1 cellular context compared by ENCODE assay signal in genomic region chr11:62839050-62840015, GRCh38.
TF ChIP-seq lines count a peak whose summit lies in the region.

Gene WDR74, minus strand, starts transcription at chr11:62839590. Its CDS starts 20 bp downstream, at chr11:62839570.

TF ChIP-seq in HepG2, 621 proteins besides CTCF, POLR2A, EP300 and RAD21 (continued from another document and continues in another):
- TF ChIP-seq, protein P1, sequence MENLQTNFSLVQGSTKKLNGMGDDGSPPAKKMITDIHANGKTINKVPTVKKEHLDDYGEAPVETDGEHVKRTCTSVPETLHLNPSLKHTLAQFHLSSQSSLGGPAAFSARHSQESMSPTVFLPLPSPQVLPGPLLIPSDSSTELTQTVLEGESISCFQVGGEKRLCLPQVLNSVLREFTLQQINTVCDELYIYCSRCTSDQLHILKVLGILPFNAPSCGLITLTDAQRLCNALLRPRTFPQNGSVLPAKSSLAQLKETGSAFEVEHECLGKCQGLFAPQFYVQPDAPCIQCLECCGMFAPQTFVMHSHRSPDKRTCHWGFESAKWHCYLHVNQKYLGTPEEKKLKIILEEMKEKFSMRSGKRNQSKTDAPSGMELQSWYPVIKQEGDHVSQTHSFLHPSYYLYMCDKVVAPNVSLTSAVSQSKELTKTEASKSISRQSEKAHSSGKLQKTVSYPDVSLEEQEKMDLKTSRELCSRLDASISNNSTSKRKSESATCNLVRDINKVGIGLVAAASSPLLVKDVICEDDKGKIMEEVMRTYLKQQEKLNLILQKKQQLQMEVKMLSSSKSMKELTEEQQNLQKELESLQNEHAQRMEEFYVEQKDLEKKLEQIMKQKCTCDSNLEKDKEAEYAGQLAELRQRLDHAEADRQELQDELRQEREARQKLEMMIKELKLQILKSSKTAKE (CRISPR knock-in tag; IDR thresholded peaks at IDR 0.05; ENCODE audit: borderline replicate concordance): peak; percentile 42; the same call in 1 of the 2 replicates
- TF ChIP-seq RXRB (CRISPR knock-in tag; IDR thresholded peaks at IDR 0.05; ENCODE audit: borderline replicate concordance) (peak; percentile 76; the same call in 1 of the 2 replicates), ARHGAP35 (CRISPR knock-in tag; IDR thresholded peaks at IDR 0.05; ENCODE audit: borderline replicate concordance) (peak; percentile 82), MAFK (conservative IDR thresholded peaks at IDR 0.05 in 1 of 2, IDR thresholded peaks at IDR 0.05 in 1 of 2; ENCODE audit: low read length in 2 of 2) (no peak; a peak in 1 of 4 replicates), TBL1XR1 (IDR thresholded peaks at IDR 0.05; ENCODE audit: borderline replicate concordance, low read length, partially characterized antibody) (no peak), CSRNP2 (CRISPR knock-in tag; conservative IDR thresholded peaks at IDR 0.05; ENCODE audit: low read depth) (no peak), THAP11 (CRISPR knock-in tag; IDR thresholded peaks at IDR 0.05) (peak; percentile 95), SMAD3 (CRISPR knock-in tag; IDR thresholded peaks at IDR 0.05) (peak; percentile 82), MIER3 (CRISPR knock-in tag; IDR thresholded peaks at IDR 0.05; ENCODE audit: borderline replicate concordance) (peak; percentile 77; the same call in 1 of the 2 replicates), HDAC2 (CRISPR knock-in tag; IDR thresholded peaks at IDR 0.05) (peak; percentile 94), ZFY (CRISPR knock-in tag; IDR thresholded peaks at IDR 0.05) (peak; percentile 77), NR2C2 (CRISPR knock-in tag; IDR thresholded peaks at IDR 0.05; ENCODE audit: borderline replicate concordance) (peak; percentile 71), ZNF33A (CRISPR knock-in tag; IDR thresholded peaks at IDR 0.05; ENCODE audit: borderline replicate concordance) (no peak), ZSCAN25 (CRISPR knock-in tag; IDR thresholded peaks at IDR 0.05) (no peak), ZNF605 (CRISPR knock-in tag; IDR thresholded peaks at IDR 0.05) (peak; percentile 90), IKZF5 (CRISPR knock-in tag; IDR thresholded peaks at IDR 0.05) (peak; percentile 73), MLXIP (CRISPR knock-in tag; IDR thresholded peaks at IDR 0.05; ENCODE audit: borderline replicate concordance) (no peak), ZNF609 (CRISPR knock-in tag; IDR thresholded peaks at IDR 0.05; ENCODE audit: borderline replicate concordance) (peak; percentile 74), ZNF737 (CRISPR knock-in tag; IDR thresholded peaks at IDR 0.05; ENCODE audit: borderline replicate concordance) (no peak), RNF219 (CRISPR knock-in tag; IDR thresholded peaks at IDR 0.05) (no peak), PLRG1 (conservative IDR thresholded peaks at IDR 0.05) (no peak), HIVEP1 (CRISPR knock-in tag; IDR thresholded peaks at IDR 0.05) (peak; percentile 56), ZNF251 (CRISPR knock-in tag; IDR thresholded peaks at IDR 0.05) (peak; percentile 81; the same call in 1 of the 2 replicates), ZNF644 (CRISPR knock-in tag; IDR thresholded peaks at IDR 0.05; ENCODE audit: low read depth) (no peak), TFDP1 (CRISPR knock-in tag; IDR thresholded peaks at IDR 0.05; ENCODE audit: borderline replicate concordance) (peak; percentile 81; the same call in 1 of the 2 replicates), NPAS2 (CRISPR knock-in tag; IDR thresholded peaks at IDR 0.05; ENCODE audit: borderline replicate concordance) (no peak), NCOA2 (CRISPR knock-in tag; IDR thresholded peaks at IDR 0.05) (peak; percentile 60; the same call in 1 of the 2 replicates), SRY (CRISPR knock-in tag; IDR thresholded peaks at IDR 0.05) (peak; percentile 85; the same call in 1 of the 2 replicates), ZNF20 (CRISPR knock-in tag; IDR thresholded peaks at IDR 0.05) (no peak), ADNP (CRISPR knock-in tag; IDR thresholded peaks at IDR 0.05) (no peak), ZMYM3 (CRISPR knock-in tag; IDR thresholded peaks at IDR 0.05) (no peak), ZNF292 (CRISPR knock-in tag; IDR thresholded peaks at IDR 0.05; ENCODE audit: borderline replicate concordance, low read depth) (no peak), ZNF879 (CRISPR knock-in tag; IDR thresholded peaks at IDR 0.05) (no peak), ZNF891 (CRISPR knock-in tag; IDR thresholded peaks at IDR 0.05) (peak; percentile 89; the same call in 1 of the 2 replicates), ZNF3 (CRISPR knock-in tag; IDR thresholded peaks at IDR 0.05) (no peak), BRD4 (CRISPR knock-in tag; IDR thresholded peaks at IDR 0.05) (peak; percentile 91; the same call in 1 of the 2 replicates), SIN3A (IDR thresholded peaks at IDR 0.05; ENCODE audit: borderline replicate concordance, low read depth, low read length) (peak; percentile 96), GTF3A (CRISPR knock-in tag; conservative IDR thresholded peaks at IDR 0.05) (no peak), GZF1 (CRISPR knock-in tag; IDR thresholded peaks at IDR 0.05) (no peak; the same call in 1 of the 2 replicates), SP2 (CRISPR knock-in tag; IDR thresholded peaks at IDR 0.05) (peak; percentile 73)
- TF ChIP-seq, protein P2, sequence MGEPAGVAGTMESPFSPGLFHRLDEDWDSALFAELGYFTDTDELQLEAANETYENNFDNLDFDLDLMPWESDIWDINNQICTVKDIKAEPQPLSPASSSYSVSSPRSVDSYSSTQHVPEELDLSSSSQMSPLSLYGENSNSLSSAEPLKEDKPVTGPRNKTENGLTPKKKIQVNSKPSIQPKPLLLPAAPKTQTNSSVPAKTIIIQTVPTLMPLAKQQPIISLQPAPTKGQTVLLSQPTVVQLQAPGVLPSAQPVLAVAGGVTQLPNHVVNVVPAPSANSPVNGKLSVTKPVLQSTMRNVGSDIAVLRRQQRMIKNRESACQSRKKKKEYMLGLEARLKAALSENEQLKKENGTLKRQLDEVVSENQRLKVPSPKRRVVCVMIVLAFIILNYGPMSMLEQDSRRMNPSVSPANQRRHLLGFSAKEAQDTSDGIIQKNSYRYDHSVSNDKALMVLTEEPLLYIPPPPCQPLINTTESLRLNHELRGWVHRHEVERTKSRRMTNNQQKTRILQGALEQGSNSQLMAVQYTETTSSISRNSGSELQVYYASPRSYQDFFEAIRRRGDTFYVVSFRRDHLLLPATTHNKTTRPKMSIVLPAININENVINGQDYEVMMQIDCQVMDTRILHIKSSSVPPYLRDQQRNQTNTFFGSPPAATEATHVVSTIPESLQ (CRISPR knock-in tag; conservative IDR thresholded peaks at IDR 0.05): peak; percentile 88
- TF ChIP-seq, protein P3, sequence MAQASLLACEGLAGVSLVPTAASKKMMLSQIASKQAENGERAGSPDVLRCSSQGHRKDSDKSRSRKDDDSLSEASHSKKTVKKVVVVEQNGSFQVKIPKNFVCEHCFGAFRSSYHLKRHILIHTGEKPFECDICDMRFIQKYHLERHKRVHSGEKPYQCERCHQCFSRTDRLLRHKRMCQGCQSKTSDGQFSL (CRISPR knock-in tag; IDR thresholded peaks at IDR 0.05): no peak
- TF ChIP-seq, protein P4, sequence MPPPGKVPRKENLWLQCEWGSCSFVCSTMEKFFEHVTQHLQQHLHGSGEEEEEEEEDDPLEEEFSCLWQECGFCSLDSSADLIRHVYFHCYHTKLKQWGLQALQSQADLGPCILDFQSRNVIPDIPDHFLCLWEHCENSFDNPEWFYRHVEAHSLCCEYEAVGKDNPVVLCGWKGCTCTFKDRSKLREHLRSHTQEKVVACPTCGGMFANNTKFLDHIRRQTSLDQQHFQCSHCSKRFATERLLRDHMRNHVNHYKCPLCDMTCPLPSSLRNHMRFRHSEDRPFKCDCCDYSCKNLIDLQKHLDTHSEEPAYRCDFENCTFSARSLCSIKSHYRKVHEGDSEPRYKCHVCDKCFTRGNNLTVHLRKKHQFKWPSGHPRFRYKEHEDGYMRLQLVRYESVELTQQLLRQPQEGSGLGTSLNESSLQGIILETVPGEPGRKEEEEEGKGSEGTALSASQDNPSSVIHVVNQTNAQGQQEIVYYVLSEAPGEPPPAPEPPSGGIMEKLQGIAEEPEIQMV (CRISPR knock-in tag; IDR thresholded peaks at IDR 0.05; ENCODE audit: low read depth): peak; percentile 81; the same call in 1 of the 2 replicates
